1 cellular context compared by ENCODE assay signal in genomic region chr6:138528986-138529385, GRCh38.
TF ChIP-seq lines count a peak whose summit lies in the region.

No MANE protein-coding gene starts in this region.

TF ChIP-seq in HepG2, 621 proteins besides CTCF, POLR2A, EP300 and RAD21 (continued from another document):
- TF ChIP-seq, protein P1, sequence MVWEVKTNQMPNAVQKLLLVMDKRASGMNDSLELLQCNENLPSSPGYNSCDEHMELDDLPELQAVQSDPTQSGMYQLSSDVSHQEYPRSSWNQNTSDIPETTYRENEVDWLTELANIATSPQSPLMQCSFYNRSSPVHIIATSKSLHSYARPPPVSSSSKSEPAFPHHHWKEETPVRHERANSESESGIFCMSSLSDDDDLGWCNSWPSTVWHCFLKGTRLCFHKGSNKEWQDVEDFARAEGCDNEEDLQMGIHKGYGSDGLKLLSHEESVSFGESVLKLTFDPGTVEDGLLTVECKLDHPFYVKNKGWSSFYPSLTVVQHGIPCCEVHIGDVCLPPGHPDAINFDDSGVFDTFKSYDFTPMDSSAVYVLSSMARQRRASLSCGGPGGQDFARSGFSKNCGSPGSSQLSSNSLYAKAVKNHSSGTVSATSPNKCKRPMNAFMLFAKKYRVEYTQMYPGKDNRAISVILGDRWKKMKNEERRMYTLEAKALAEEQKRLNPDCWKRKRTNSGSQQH (CRISPR knock-in tag; IDR thresholded peaks at IDR 0.05; ENCODE audit: low read depth): no peak
- no peak for TF ChIP-seq ZNF564 (CRISPR knock-in tag; IDR thresholded peaks at IDR 0.05)
- TF ChIP-seq HHEX (CRISPR knock-in tag; IDR thresholded peaks at IDR 0.05): no peak
- no peak for TF ChIP-seq NFATC3 (CRISPR knock-in tag; IDR thresholded peaks at IDR 0.05)
- TF ChIP-seq NR2F6 (IDR thresholded peaks at IDR 0.05): peak; percentile 47; the same call in 1 of the 2 replicates
- no peak for TF ChIP-seq NR2F6 (CRISPR knock-in tag; IDR thresholded peaks at IDR 0.05)
- TF ChIP-seq NR3C1 (CRISPR knock-in tag; IDR thresholded peaks at IDR 0.05): no peak
- TF ChIP-seq ATF4 (CRISPR knock-in tag; IDR thresholded peaks at IDR 0.05): peak; percentile 41 to 87; a peak in 2 of 4 replicates
- no peak for TF ChIP-seq ZNF281 (CRISPR knock-in tag; IDR thresholded peaks at IDR 0.05; ENCODE audit: borderline replicate concordance)
- TF ChIP-seq ZNF740 (CRISPR knock-in tag; IDR thresholded peaks at IDR 0.05): no peak
- TF ChIP-seq ZNF329 (CRISPR knock-in tag; IDR thresholded peaks at IDR 0.05; ENCODE audit: low read depth): no peak
- TF ChIP-seq SMC3 (IDR thresholded peaks at IDR 0.05; ENCODE audit: low read length): no peak
- TF ChIP-seq THRA (CRISPR knock-in tag; IDR thresholded peaks at IDR 0.05; ENCODE audit: borderline replicate concordance): no peak
- no peak for TF ChIP-seq PLRG1 (conservative IDR thresholded peaks at IDR 0.05)
- TF ChIP-seq BCLAF1 (IDR thresholded peaks at IDR 0.05): no peak
- no peak for TF ChIP-seq MLX (CRISPR knock-in tag; IDR thresholded peaks at IDR 0.05)
- no peak for TF ChIP-seq HNRNPL (IDR thresholded peaks at IDR 0.05; ENCODE audit: low read depth, low read length)
- TF ChIP-seq, protein P2, sequence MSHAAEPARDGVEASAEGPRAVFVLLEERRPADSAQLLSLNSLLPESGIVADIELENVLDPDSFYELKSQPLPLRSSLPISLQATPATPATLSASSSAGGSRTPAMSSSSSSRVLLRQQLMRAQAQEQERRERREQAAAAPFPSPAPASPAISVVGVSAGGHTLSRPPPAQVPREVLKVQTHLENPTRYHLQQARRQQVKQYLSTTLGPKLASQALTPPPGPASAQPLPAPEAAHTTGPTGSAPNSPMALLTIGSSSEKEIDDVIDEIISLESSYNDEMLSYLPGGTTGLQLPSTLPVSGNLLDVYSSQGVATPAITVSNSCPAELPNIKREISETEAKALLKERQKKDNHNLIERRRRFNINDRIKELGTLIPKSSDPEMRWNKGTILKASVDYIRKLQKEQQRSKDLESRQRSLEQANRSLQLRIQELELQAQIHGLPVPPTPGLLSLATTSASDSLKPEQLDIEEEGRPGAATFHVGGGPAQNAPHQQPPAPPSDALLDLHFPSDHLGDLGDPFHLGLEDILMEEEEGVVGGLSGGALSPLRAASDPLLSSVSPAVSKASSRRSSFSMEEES (CRISPR knock-in tag; IDR thresholded peaks at IDR 0.05): no peak
- no peak for TF ChIP-seq ZNF75D (CRISPR knock-in tag; IDR thresholded peaks at IDR 0.05; ENCODE audit: borderline replicate concordance)
- no peak for TF ChIP-seq CERS6 (CRISPR knock-in tag; IDR thresholded peaks at IDR 0.05)
- no peak for TF ChIP-seq ZNF562 (CRISPR knock-in tag; IDR thresholded peaks at IDR 0.05; ENCODE audit: borderline replicate concordance)
- TF ChIP-seq ZNF652 (CRISPR knock-in tag; IDR thresholded peaks at IDR 0.05; ENCODE audit: borderline replicate concordance, low read depth): no peak
- peak; percentile 67 for TF ChIP-seq CEBPG (CRISPR knock-in tag; IDR thresholded peaks at IDR 0.05)
TF ChIP-seq in HepG2: peak in this region for 3.
